In genomic region chr1:120176092-120176855, GRCh38 we compare ENCODE assay signal across 1 cellular context.
A peak's percentile ranks its signal among the peaks of the same experiment; 100 is the strongest.
TF ChIP-seq lines count a peak whose summit lies in the region.

SEC22B (minus strand) TSS chr1:120176520; CDS start chr1:120176381, 139 bp downstream.

TF ChIP-seq in HepG2, 621 proteins besides CTCF, POLR2A, EP300 and RAD21 (continued from another document and continues in another):
- TF ChIP-seq AFF4 (CRISPR knock-in tag; IDR thresholded peaks at IDR 0.05): 0 out of 2 replicates have a peak, but pooled peaks have one; percentile 35
- no peak for TF ChIP-seq RAD51 (IDR thresholded peaks at IDR 0.05; ENCODE audit: borderline replicate concordance)
- TF ChIP-seq NFKB2 (CRISPR knock-in tag; IDR thresholded peaks at IDR 0.05; ENCODE audit: borderline replicate concordance): no peak
- peak; percentile 72 for TF ChIP-seq CEBPG (CRISPR knock-in tag; IDR thresholded peaks at IDR 0.05)
- no peak for TF ChIP-seq ZBTB38 (CRISPR knock-in tag; IDR thresholded peaks at IDR 0.05)
- TF ChIP-seq ZNF142 (CRISPR knock-in tag; IDR thresholded peaks at IDR 0.05): peak; percentile 82; the same call in 1 of the 2 replicates
- no peak for TF ChIP-seq ZNF484 (CRISPR knock-in tag; IDR thresholded peaks at IDR 0.05; ENCODE audit: borderline replicate concordance, low read depth)
- no peak for TF ChIP-seq MED13 (CRISPR knock-in tag; IDR thresholded peaks at IDR 0.05)
- peak; percentile 70 for TF ChIP-seq FOXP4 (CRISPR knock-in tag; IDR thresholded peaks at IDR 0.05)
- TF ChIP-seq GATAD1 (CRISPR knock-in tag; IDR thresholded peaks at IDR 0.05): peak; percentile 97
- no peak for TF ChIP-seq NCOA1 (CRISPR knock-in tag; IDR thresholded peaks at IDR 0.05)
- peak; percentile 67; the same call in 1 of the 2 replicates for TF ChIP-seq MEIS2 (CRISPR knock-in tag; IDR thresholded peaks at IDR 0.05)
- 0 out of 2 replicates have a peak, but pooled peaks have one; percentile 49 for TF ChIP-seq ZNF776 (CRISPR knock-in tag; IDR thresholded peaks at IDR 0.05)
- TF ChIP-seq IRF9 (CRISPR knock-in tag; IDR thresholded peaks at IDR 0.05; ENCODE audit: borderline replicate concordance): peak; percentile 64
- TF ChIP-seq NAIF1 (CRISPR knock-in tag; IDR thresholded peaks at IDR 0.05; ENCODE audit: borderline replicate concordance): peak; percentile 95
- no peak for TF ChIP-seq ZFYVE20 (CRISPR knock-in tag; IDR thresholded peaks at IDR 0.05; ENCODE audit: borderline replicate concordance, low read depth)
- peak; percentile 66 for TF ChIP-seq ZNF605 (CRISPR knock-in tag; IDR thresholded peaks at IDR 0.05)
- TF ChIP-seq IKZF1 (IDR thresholded peaks at IDR 0.05): no peak
- TF ChIP-seq EZH2 (conservative IDR thresholded peaks at IDR 0.05; ENCODE audit: low read depth, low read length): no peak
- no peak for TF ChIP-seq ZNF616 (CRISPR knock-in tag; IDR thresholded peaks at IDR 0.05; ENCODE audit: low read depth)
- peak; percentile 67; the same call in 1 of the 3 replicates for TF ChIP-seq MXI1 (IDR thresholded peaks at IDR 0.05; ENCODE audit: borderline replicate concordance, low read depth, low read length)
- peak; percentile 41 for TF ChIP-seq NR2F6 (IDR thresholded peaks at IDR 0.05)
- TF ChIP-seq NR2F6 (CRISPR knock-in tag; IDR thresholded peaks at IDR 0.05): peak; percentile 16; the same call in 1 of the 2 replicates
- peak; percentile 82 for TF ChIP-seq ZNF687 (CRISPR knock-in tag; IDR thresholded peaks at IDR 0.05)
- TF ChIP-seq STAT6 (CRISPR knock-in tag; IDR thresholded peaks at IDR 0.05; ENCODE audit: borderline replicate concordance): peak; percentile 80; the same call in 1 of the 2 replicates
- TF ChIP-seq MNT (IDR thresholded peaks at IDR 0.05): no peak
- TF ChIP-seq ZNF740 (CRISPR knock-in tag; IDR thresholded peaks at IDR 0.05): no peak
- 0 out of 2 replicates have a peak, but pooled peaks have one; percentile 51 for TF ChIP-seq CENPBD1 (CRISPR knock-in tag; IDR thresholded peaks at IDR 0.05; ENCODE audit: borderline replicate concordance, low read depth)
- no peak for TF ChIP-seq PHB2 (IDR thresholded peaks at IDR 0.05; ENCODE audit: partially characterized antibody)
- no peak for TF ChIP-seq DPF2 (CRISPR knock-in tag; IDR thresholded peaks at IDR 0.05; ENCODE audit: borderline replicate concordance, low read depth)
- TF ChIP-seq ZNF557 (CRISPR knock-in tag; IDR thresholded peaks at IDR 0.05): 0 out of 2 replicates have a peak, but pooled peaks have one; percentile 56
- no peak for TF ChIP-seq CREB3 (CRISPR knock-in tag; IDR thresholded peaks at IDR 0.05)
